In genomic region chr19:39797083-39797482, GRCh38 we compare ENCODE assay signal across 38 cellular contexts. TPM values are rescaled to one million over a fixed set of nuclear protein-coding genes. Genes with fewer than 3 reads are reported as not detected.
"Had no signal": no experiment of that assay in that cellular context is flagged by ENCODE, and none has a peak within 500 bp of the region (broad histone marks: within the 10 kb centered on the region; RNA-seq: fewer than 3 reads in every experiment).

No MANE protein-coding gene starts in this region.

- H3K36me3 ChIP-seq: MG63 had no signal

- H3K9me3 ChIP-seq: MG63 had no signal

- DNase-seq: Karpas-422, Kasumi-1, MG63, MM.1S, MV-4-11, NCI-H1048, NCI-H1092, NCI-H1092 treated with DMSO at 0.1 percent for 48 hours, NCI-H1105, NCI-H1105 treated with DMSO at 0.1 percent for 48 hours, NCI-H1417, NCI-H1417 treated with DMSO at 0.1 percent for 48 hours, NCI-H1436, NCI-H1436 treated with DMSO at 0.1 percent for 48 hours, NCI-H146, NCI-H1694, NCI-H1694 treated with DMSO at 0.1 percent for 48 hours, NCI-H187, NCI-H187 treated with DMSO at 0.1 percent for 48 hours, NCI-H1930, NCI-H2029, NCI-H2029 treated with DMSO at 0.1 percent for 48 hours, NCI-H2081, NCI-H2081 treated with DMSO at 0.1 percent for 48 hours, NCI-H2107, NCI-H2171, NCI-H2171 treated with DMSO at 0.1 percent for 48 hours, NCI-H2227 treated with DMSO at 0.1 percent for 48 hours, NCI-H226, NCI-H345, NCI-H446, NCI-H446 treated with DMSO at 0.1 percent for 48 hours, NCI-H510A, NCI-H510A treated with DMSO at 0.1 percent for 48 hours had no signal

- H3K4me3 ChIP-seq: MG63 had no signal

RNA-seq across cellular contexts. Expression of gene LEUTX, which starts 18.4 kb away (rescaled TPM):
- total RNA-seq: LHCN-M2, M059J, MCF 10A, NCI-H460 had no signal

RNA-seq across cellular contexts. Expression of gene CLC, which starts 59.3 kb away (rescaled TPM):
- total RNA-seq: LHCN-M2, M059J, MCF 10A, NCI-H460 had no signal
